In genomic region chr3:26498192-26498591, GRCh38 we compare ENCODE assay signal across 21 cellular contexts.
"Had no signal": no experiment of that assay in that cellular context is flagged by ENCODE, and none has a peak within 500 bp of the region (broad histone marks: within the 10 kb centered on the region; RNA-seq: fewer than 3 reads in every experiment).

No MANE protein-coding gene starts in this region.

- H3K9me3 ChIP-seq: SK-N-SH had no signal

- H3K27ac ChIP-seq: RWPE1 had no signal

- H3K9ac ChIP-seq: SK-N-SH had no signal

- ATAC-seq: Panc1, PC-3 had no signal

- H3K4me2 ChIP-seq: SK-N-SH had no signal

- DNase-seq: IMR-90, Kasumi-1, KG1, MM.1S, NCI-H1436, NCI-H187, NCI-H2029, NCI-H2081 treated with DMSO at 0.1 percent for 48 hours, NCI-H2171, NCI-H226, NCI-H446, NCI-H510A, NCI-H524 treated with DMSO at 0.1 percent for 48 hours, NCI-H69, NCI-H774, PC-3, SHP77, SK-N-SH, SW 1271 had no signal
